ENCODE assay signal across 8 cellular contexts in the genomic region with DNA sequence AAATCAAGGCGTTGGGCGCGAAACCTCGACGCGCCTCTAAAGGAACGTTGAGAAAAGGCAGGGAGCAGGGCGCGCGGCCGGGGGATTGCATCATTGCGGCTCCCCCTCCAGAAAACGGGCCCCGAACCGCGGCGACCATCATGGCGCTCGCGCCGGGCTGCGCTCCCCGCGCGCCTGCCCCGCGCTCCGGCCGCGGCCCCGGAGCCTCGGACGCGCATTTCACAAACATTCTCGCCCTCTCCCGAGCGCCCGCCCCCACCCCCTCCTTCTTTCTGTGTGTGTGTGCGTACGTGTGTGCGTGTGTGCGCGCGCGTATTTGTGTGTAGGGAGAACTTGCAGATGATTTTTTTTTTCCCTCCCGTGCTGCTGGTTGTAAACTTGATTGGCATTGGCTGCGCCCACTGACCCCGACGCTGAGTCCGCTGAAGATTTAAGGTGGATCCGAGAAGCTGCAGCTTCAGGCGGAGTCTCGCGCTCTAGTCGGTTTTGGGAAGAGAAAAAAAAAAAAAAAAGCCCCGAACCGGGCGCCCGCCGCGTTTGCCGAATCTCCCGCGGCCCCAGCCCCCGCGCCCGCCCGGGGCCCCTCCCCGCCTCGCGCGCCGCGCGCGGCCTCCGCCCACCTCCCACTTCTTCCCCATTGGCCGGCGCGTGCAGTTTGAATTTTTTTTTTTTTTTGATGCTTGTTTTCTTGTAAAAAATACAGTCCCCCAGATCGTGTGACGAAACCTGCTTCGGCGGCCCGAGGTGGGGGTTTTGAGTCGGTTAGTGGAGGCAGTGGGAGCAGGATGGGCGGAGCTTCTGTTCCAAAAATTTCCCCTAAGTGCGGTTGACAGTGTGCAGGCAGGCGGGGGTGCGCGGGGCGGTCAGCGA. TPM values are rescaled to one million over a fixed set of nuclear protein-coding genes. Genes with fewer than 3 reads are reported as not detected.
DNase-seq lines count a peak whose midpoint lies in the region; ATAC-seq and TF ChIP-seq lines count a peak whose summit lies in the region.

No MANE protein-coding gene starts in this region.

- peaks cover 56 to 79% of the 10 kb centered on the region in 2 donors for H3K4me1 Mint-ChIP-seq in immature natural killer cell

- no peaks in the 10 kb centered on the region for H3K27me3 ChIP-seq in WERI-Rb-1 (ENCODE audit: insufficient read depth, low read depth, severe bottlenecking)
- no peaks in the 10 kb centered on the region for H3K27me3 ChIP-seq in mammary epithelial cell (ENCODE audit: insufficient read depth, low read length)
- H3K27me3 ChIP-seq in smooth muscle cell (ENCODE audit: low read depth): no peaks in the 10 kb centered on the region

- H3K9me3 ChIP-seq in WERI-Rb-1 (ENCODE audit: severe bottlenecking) (no peaks in the 10 kb centered on the region), mammary epithelial cell (replicated peaks; ENCODE audit: insufficient read depth, low read length) (no peaks in the 10 kb centered on the region), smooth muscle cell (replicated peaks; ENCODE audit: low read depth) (no peaks in the 10 kb centered on the region)

- H3K36me3 ChIP-seq in WERI-Rb-1: peaks cover 35% of the 10 kb centered on the region
- no peaks in the 10 kb centered on the region for H3K36me3 ChIP-seq in mammary epithelial cell (ENCODE audit: insufficient read depth, low read length)
- H3K36me3 ChIP-seq in smooth muscle cell (ENCODE audit: low read depth): no peaks in the 10 kb centered on the region

- H3K4me1 ChIP-seq in mammary epithelial cell (ENCODE audit: insufficient read depth, low read length): peaks cover 29% of the 10 kb centered on the region
- H3K4me1 ChIP-seq in smooth muscle cell (ENCODE audit: low read depth): peaks cover 25% of the 10 kb centered on the region

- peaks cover 6 to 14% (median 13%) of the 10 kb centered on the region in 3 donors for H3K36me3 Mint-ChIP-seq in immature natural killer cell

- in situ Hi-C loops in ACHN (cut with HindIII; ENCODE audit: low pct_ligation_motif_present, low pct_unique_long_range_greater_than_20kb, low sequenced_read_pairs): no loop called here
- in situ Hi-C loops in mammary epithelial cell (cut with MboI; ENCODE audit: low sequenced_read_pairs in 2 of 2): no loop called here

- H3K9me3 Mint-ChIP-seq in immature natural killer cell: peaks cover 0 to 2% (median 0%) of the 10 kb centered on the region in 6 donors

- H3K9ac ChIP-seq in mammary epithelial cell (ENCODE audit: insufficient read depth, low read length): peak overlapping the region; percentile 97
- peak overlapping the region; percentile 59 for H3K9ac ChIP-seq in smooth muscle cell (ENCODE audit: low read depth)

- H3K27ac ChIP-seq in WERI-Rb-1 (peak overlapping the region; percentile 100), mammary epithelial cell (ENCODE audit: insufficient read depth, low read depth, low read length) (peak overlapping the region; percentile 94), smooth muscle cell (ENCODE audit: low read depth) (peak overlapping the region; percentile 78)

- peaks cover 22 to 32% (median 31%) of the 10 kb centered on the region in 3 donors for H3K27me3 Mint-ChIP-seq in immature natural killer cell (ENCODE audit: low read depth in 3 of 3)

- ATAC-seq in GM18870 (IDR thresholded peaks at IDR 0.05; ENCODE audit: unreplicated experiment) (peak; percentile 68), HG03108 (IDR thresholded peaks at IDR 0.05; ENCODE audit: unreplicated experiment) (peak; percentile 45)

- under 1% methylated on average over 23 of the region's 93 CpGs for WGBS in mammary epithelial cell (ENCODE audit: low coverage, missing lambda C conversion rate)
- 1% methylated on average over 91 of the region's 93 CpGs for WGBS in smooth muscle cell (ENCODE audit: low lambda C conversion rate)

- H3K4me2 ChIP-seq in mammary epithelial cell (ENCODE audit: insufficient read depth, low read depth, low read length) (peak overlapping the region; percentile 99), smooth muscle cell (peak overlapping the region; percentile 99)

- peak overlapping the region; percentile 95 to 99 (median 98) for H3K27ac Mint-ChIP-seq in immature natural killer cell

- H4K20me1 ChIP-seq in mammary epithelial cell (ENCODE audit: insufficient read depth, low read length) (no peaks in the 10 kb centered on the region), smooth muscle cell (ENCODE audit: low read depth) (no peaks in the 10 kb centered on the region)

- peaks cover 69% of the 10 kb centered on the region for H3K79me2 ChIP-seq in mammary epithelial cell (ENCODE audit: insufficient read depth, low read length)
- peaks cover 9% of the 10 kb centered on the region for H3K79me2 ChIP-seq in smooth muscle cell (ENCODE audit: low read depth)

- H3F3A ChIP-seq in smooth muscle cell (ENCODE audit: low read depth): peaks cover 32% of the 10 kb centered on the region

- CTCF ChIA-PET in mammary epithelial cell (lab: Charles Lee; ENCODE audit: low non-redundant PET): no interaction called here

- peak overlapping the region; percentile 91 to 98 (median 95) for H3K4me3 Mint-ChIP-seq in immature natural killer cell

- no TSS peak for BruUV-seq in mammary epithelial cell (replicated peaks; lab: Mats Ljungman, UMichigan)

- H3K4me3 ChIP-seq in WERI-Rb-1 (ENCODE audit: low read depth, low read length) (peak overlapping the region; percentile 96), mammary epithelial cell (replicated peaks in 1 of 3; ENCODE audit: insufficient read depth in 1 of 3, low read depth in 2 of 3, low read length in 3 of 3) (peak overlapping the region; percentile 86 to 95 (median 93)), smooth muscle cell (peak overlapping the region; percentile 84)

- DNase-seq in ACHN: peak; percentile 99
- peak; percentile 91 for DNase-seq in NCI-H2171 treated with DMSO at 0.1 percent for 48 hours (lab: John Stamatoyannopoulos, UW)
- DNase-seq in WERI-Rb-1: peak; percentile 92
- DNase-seq in mammary epithelial cell: peak; percentile 97
- peak; percentile 95 for DNase-seq in immature natural killer cell
- DNase-seq in smooth muscle cell (lab: John Stamatoyannopoulos, UW; ENCODE audit: unreplicated experiment): peak; percentile 95

- intact Hi-C loops in mammary epithelial cell (cut with micrococcal nuclease): loop anchor here (1.0 to 5.0 kb wide), 3 partner anchors 8 to 252 kb away; partner anchors contain the start of gene CDKN1B

- H2AFZ ChIP-seq in mammary epithelial cell (ENCODE audit: low read depth, low read length): peak overlapping the region; percentile 93
- H2AFZ ChIP-seq in smooth muscle cell (ENCODE audit: low read depth): peak overlapping the region; percentile 90

- TF ChIP-seq CTCF in WERI-Rb-1 (IDR thresholded peaks at IDR 0.05; ENCODE audit: low read depth, low read length): no peak
- TF ChIP-seq CTCF in mammary epithelial cell (conservative IDR thresholded peaks at IDR 0.05 in 1 of 2, IDR thresholded peaks at IDR 0.05 in 1 of 2; ENCODE audit: extremely low read depth in 1 of 2, insufficient read depth in 1 of 2, low read depth in 1 of 2, low read length in 2 of 2): no peak
- TF ChIP-seq CTCF in smooth muscle cell (IDR thresholded peaks at IDR 0.05; ENCODE audit: borderline replicate concordance, insufficient read depth, poor library complexity, severe bottlenecking): no peak

- dilution Hi-C loops in mammary epithelial cell (cut with HindIII; ENCODE audit: low sequenced_read_pairs): no loop called here

RNA-seq across cellular contexts. Expression of gene CDKN1B, which starts 8.2 kb away (rescaled TPM):
- total RNA-seq in mammary epithelial cell: 10 to 100 TPM; 13.3 to 23.0 TPM
- polyA plus RNA-seq in mammary epithelial cell: 4.7 TPM
- polyA minus RNA-seq in mammary epithelial cell: 9.5 TPM
- 10 to 100 TPM in 2 of 3 donors, 1 to 10 TPM in 1; 4.4 to 17.6 (median 17.4) TPM for polyA plus RNA-seq in immature natural killer cell
- total RNA-seq in smooth muscle cell: 17.4 and 17.7 TPM in 2 replicates
- 2.4 and 3.0 TPM in 2 replicates for polyA plus RNA-seq in smooth muscle cell

RNA-seq across cellular contexts. Expression of gene GPR19, which starts 29.3 kb away (rescaled TPM):
- total RNA-seq in mammary epithelial cell (1 to 10 TPM in 1 of 2 donors, not detected in 1; 1.7 TPM), smooth muscle cell (0.31 and 1.5 TPM in 2 replicates)
- polyA plus RNA-seq in mammary epithelial cell (0.74 TPM), immature natural killer cell (under 1 TPM in 2 of 3 donors, not detected in 1; 0.37 to 0.65 TPM), smooth muscle cell (0.82 and 1.2 TPM in 2 replicates)
- polyA minus RNA-seq in mammary epithelial cell: not detected

Comparison
In these comparisons a context has a peak if more than half of its experiments do, and no peak if none do; other contexts are left out.
1. Peak in every context shown above with its lines: DNase-seq, ATAC-seq, H3K4me3 ChIP-seq and H3K27ac ChIP-seq.